Comparison of ENCODE assay signal across 8 cellular contexts in genomic region chr10:12042797-12043651, GRCh38. TPM values are rescaled to one million over a fixed set of nuclear protein-coding genes. Genes with fewer than 3 reads are reported as not detected.
DNase-seq lines count a peak whose midpoint lies in the region; ATAC-seq and TF ChIP-seq lines count a peak whose summit lies in the region.

Gene UPF2, minus strand, starts transcription at chr10:12042809. Its CDS starts 7,386 bp downstream, at chr10:12035423.

- 4 to 7% methylated on average over 32 to 52 of the region's 56 CpGs for WGBS in upper lobe of left lung, 2 donors

- peak in 1 of 4 donors; percentile 13 for TF ChIP-seq POLR2A in upper lobe of left lung (IDR thresholded peaks at IDR 0.05)

- TF ChIP-seq EP300 in upper lobe of left lung (IDR thresholded peaks at IDR 0.05), result peak in 2 of 4 donors; percentile 10 to 76

- DNase-seq in NCI-H187 treated with DMSO at 0.1 percent for 48 hours (lab: John Stamatoyannopoulos, UW) (peak; percentile 65), T-helper 2 cell (peak; percentile 93 to 98 (median 97)), amygdala (lab: John Stamatoyannopoulos, UW) (peak; percentile 81 to 99 (median 97)), left ventricle myocardium inferior (peak; percentile 97), posterior vena cava (ENCODE audit: low spot score) (peak; percentile 99), upper lobe of left lung (peak; percentile 96 to 98)

- no peaks in the 10 kb centered on the region for H3K36me3 ChIP-seq in left ventricle myocardium inferior
- H3K36me3 ChIP-seq in upper lobe of left lung, result no peaks in the 10 kb centered on the region

- intact Hi-C loops in left ventricle myocardium inferior (cut with micrococcal nuclease) (no loop called here), posterior vena cava (cut with DNase I) (no loop called here)

- H3K9me3 ChIP-seq in left ventricle myocardium inferior (replicated peaks), result no peaks in the 10 kb centered on the region
- no peaks in the 10 kb centered on the region for H3K9me3 ChIP-seq in upper lobe of left lung

- H3K4me1 ChIP-seq in left ventricle myocardium inferior, result peaks cover 29% of the 10 kb centered on the region
- peaks cover 8 to 23% (median 13%) of the 10 kb centered on the region in 4 donors for H3K4me1 ChIP-seq in upper lobe of left lung

- ATAC-seq in GM18498 (IDR thresholded peaks at IDR 0.05; ENCODE audit: unreplicated experiment) (peak; percentile 63), HG02943 (IDR thresholded peaks at IDR 0.05; ENCODE audit: low read depth, unreplicated experiment) (peak; percentile 53), upper lobe of left lung (ENCODE audit: low FRiP score in 2 of 2) (peak; percentile 97 to 98)

- H3K27me3 ChIP-seq in left ventricle myocardium inferior (ENCODE audit: low read depth), result no peaks in the 10 kb centered on the region
- H3K27me3 ChIP-seq in upper lobe of left lung, result no peaks in the 10 kb centered on the region

- TF ChIP-seq CTCF in left ventricle myocardium inferior (IDR thresholded peaks at IDR 0.05; ENCODE audit: borderline replicate concordance), result no peak
- peak in 3 of 6 experiments; percentile 19 to 33 (median 32) for TF ChIP-seq CTCF in upper lobe of left lung (IDR thresholded peaks at IDR 0.05)

- H3K4me3 ChIP-seq in left ventricle myocardium inferior (peak within 1 kb of the TSS; percentile 99), upper lobe of left lung (peak within 1 kb of the TSS; percentile 84 to 100 (median 98))

- H3K27ac ChIP-seq in left ventricle myocardium inferior (replicated peaks) (peak within 1 kb of the TSS; percentile 99), upper lobe of left lung (peak within 1 kb of the TSS; percentile 93 to 100 (median 96))

RNA-seq across cellular contexts. Expression of gene UPF2, which starts in this region (rescaled TPM):
- total RNA-seq in left ventricle myocardium inferior (17.3 TPM), posterior vena cava (10 to 100 TPM; 15.3 to 19.5 TPM), upper lobe of left lung (10 to 100 TPM; 16.0 to 44.0 (median 17.3) TPM)

Comparison
In these comparisons a context has a peak if more than half of its experiments do, and no peak if none do; other contexts are left out.
1. Peak in every context shown above with its lines: DNase-seq, ATAC-seq, H3K4me3 ChIP-seq and H3K27ac ChIP-seq.